In the genomic region with DNA sequence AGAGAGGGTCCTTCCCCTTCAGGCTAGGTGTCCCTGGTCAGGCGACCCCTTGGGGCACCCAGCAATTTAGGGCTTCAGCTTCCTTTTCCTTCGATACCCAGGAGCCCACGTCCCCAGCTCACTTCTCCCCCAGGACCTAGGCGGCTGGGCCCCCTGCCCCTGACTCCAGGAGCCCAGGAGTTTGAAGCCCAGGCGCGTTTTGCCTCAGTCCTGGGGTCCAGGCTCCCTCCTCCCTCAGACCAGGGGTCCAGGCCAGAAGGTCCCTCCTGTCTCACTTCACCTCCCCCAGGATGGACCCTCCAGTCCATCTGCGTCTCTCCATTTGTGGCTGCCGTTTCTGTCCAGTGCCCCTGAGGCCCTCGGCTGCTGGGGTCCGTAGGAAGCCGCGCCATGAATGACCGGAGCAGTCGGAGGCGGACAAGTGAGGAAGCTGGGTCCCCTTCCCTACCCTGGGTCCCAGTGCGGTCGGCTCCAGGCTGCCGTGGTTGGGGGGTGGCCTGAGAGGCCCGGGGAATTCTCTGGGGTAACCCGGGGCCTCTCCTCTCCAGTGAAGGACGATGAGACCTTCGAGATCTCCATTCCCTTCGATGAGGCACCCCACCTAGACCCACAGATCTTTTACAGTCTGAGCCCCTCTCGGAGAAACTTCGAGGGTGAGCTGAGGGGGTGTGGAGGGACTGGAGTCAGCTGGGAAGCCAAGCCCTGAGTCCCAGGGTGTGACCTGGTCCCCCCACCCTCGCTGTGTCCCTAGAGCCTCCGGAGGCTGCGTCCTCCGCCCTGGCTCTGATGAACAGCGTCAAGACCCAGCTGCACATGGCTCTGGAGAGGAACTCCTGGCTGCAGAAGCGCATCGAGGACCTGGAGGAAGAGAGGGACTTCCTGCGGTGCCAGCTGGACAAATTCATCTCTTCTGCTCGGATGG, we compare ENCODE assay signal across 8 cellular contexts. TPM values are rescaled to one million over a fixed set of nuclear protein-coding genes. Genes with fewer than 3 reads are reported as not detected.
DNase-seq lines count a peak whose midpoint lies in the region; ATAC-seq, FAIRE-seq and TF ChIP-seq lines count a peak whose summit lies in the region.

No MANE protein-coding gene starts in this region.

- H3K4me3 ChIP-seq in OCI-LY3 (ENCODE audit: low read length) (peak overlapping the region; percentile 83), endocrine pancreas (ENCODE audit: control insufficient read depth, insufficient read depth, low read length) (no peak overlapping the region), neuron (ENCODE audit: low read length) (peak overlapping the region; percentile 67)

- H3K9ac ChIP-seq in OCI-LY3 (ENCODE audit: low read length) (peak overlapping the region; percentile 91), endocrine pancreas (ENCODE audit: control insufficient read depth, insufficient read depth, low read length) (peak overlapping the region; percentile 96)

- no peak for DNase-seq in CD14-positive monocyte (ENCODE audit: low spot score)
- DNase-seq in D721Med (ENCODE audit: insufficient read length, low spot score): no peak
- DNase-seq in T1000 (lab: John Stamatoyannopoulos, UW): no peak

- no peak for FAIRE-seq in D721Med (lab: Jason Lieb, UNC)

- 0 out of 2 replicates have a peak overlapping the region, but pooled peaks have one; percentile 52 for H2AFZ ChIP-seq in OCI-LY3 (ENCODE audit: low read depth, low read length)
- H2AFZ ChIP-seq in neuron (ENCODE audit: low read depth, low read length): peak overlapping the region; percentile 58

- intact Hi-C loops in CD14-positive monocyte (cut with micrococcal nuclease): no loop called here

- no peaks in the 10 kb centered on the region for H4K20me1 ChIP-seq in OCI-LY3 (ENCODE audit: insufficient read depth, low read length)

- H3K27me3 ChIP-seq in OCI-LY3 (ENCODE audit: low read depth, low read length): no peaks in the 10 kb centered on the region
- H3K27me3 ChIP-seq in endocrine pancreas (ENCODE audit: control insufficient read depth, insufficient read depth, low read length): no peaks in the 10 kb centered on the region
- no peaks in the 10 kb centered on the region for H3K27me3 ChIP-seq in neuron (ENCODE audit: insufficient read depth, low read length)

- no peak for ATAC-seq in GM18870 (IDR thresholded peaks at IDR 0.05; ENCODE audit: unreplicated experiment)
- ATAC-seq in HG02759 (IDR thresholded peaks at IDR 0.05; ENCODE audit: unreplicated experiment): no peak

- H3K27me3 Mint-ChIP-seq in CD14-positive monocyte (ENCODE audit: low read depth in 3 of 3): peaks cover 6 to 11% (median 8%) of the 10 kb centered on the region in 3 donors

- peaks cover 9 to 32% of the 10 kb centered on the region in 2 donors for H3K36me3 Mint-ChIP-seq in CD14-positive monocyte

- no peaks in the 10 kb centered on the region for H3K9me3 ChIP-seq in OCI-LY3 (ENCODE audit: insufficient read depth, low read length)
- no peaks in the 10 kb centered on the region for H3K9me3 ChIP-seq in endocrine pancreas (ENCODE audit: control insufficient read depth, low read length)
- H3K9me3 ChIP-seq in neuron (ENCODE audit: low read length): no peaks in the 10 kb centered on the region

- H3K9me3 Mint-ChIP-seq in CD14-positive monocyte: peaks cover 0 to 2% (median 0%) of the 10 kb centered on the region in 7 donors

- peaks cover 40% of the 10 kb centered on the region for H3K79me2 ChIP-seq in OCI-LY3 (ENCODE audit: low read length)

- peak overlapping the region; percentile 63 for H3K27ac ChIP-seq in OCI-LY3 (ENCODE audit: low read length)

- peak overlapping the region in 2 of 7 donors; percentile 28 to 32 for H3K27ac Mint-ChIP-seq in CD14-positive monocyte

- H3K4me1 ChIP-seq in OCI-LY3 (ENCODE audit: low read length) (peaks cover 32% of the 10 kb centered on the region), endocrine pancreas (ENCODE audit: control insufficient read depth, insufficient read depth, low read length) (no peaks in the 10 kb centered on the region), neuron (ENCODE audit: insufficient read depth, low read length) (peaks cover 26% of the 10 kb centered on the region)

- H3K36me3 ChIP-seq in OCI-LY3 (replicated peaks; ENCODE audit: low read depth, low read length) (peaks cover 10% of the 10 kb centered on the region), endocrine pancreas (ENCODE audit: control insufficient read depth, insufficient read depth, low read length) (no peaks in the 10 kb centered on the region), neuron (ENCODE audit: insufficient read depth, low read length) (peaks cover 22% of the 10 kb centered on the region)

- H3K4me1 Mint-ChIP-seq in CD14-positive monocyte: peaks cover 37% of the 10 kb centered on the region

- H3K4me2 ChIP-seq in OCI-LY3 (ENCODE audit: low read length): peak overlapping the region; percentile 91

- H3K4me3 Mint-ChIP-seq in CD14-positive monocyte: peak overlapping the region; percentile 75 to 88

- no peak for TF ChIP-seq CTCF in CD14-positive monocyte (IDR thresholded peaks at IDR 0.05)
- TF ChIP-seq CTCF in OCI-LY3 (IDR thresholded peaks at IDR 0.05; ENCODE audit: low read depth, low read length): no peak
- no peak for TF ChIP-seq CTCF in D721Med (IDR thresholded peaks at IDR 0.05; ENCODE audit: insufficient read depth, missing control alignments)

RNA-seq across cellular contexts. Expression of a gene that starts 0.9 kb away (rescaled TPM):
- polyA plus RNA-seq in CD14-positive monocyte: 1 to 10 TPM in 1 of 2 donors, under 1 TPM in 1; 0.74 to 1.2 TPM

RNA-seq across cellular contexts. Expression of a gene that starts 5.5 kb away (rescaled TPM):
- 10 to 100 TPM; 29.4 to 31.6 TPM for polyA plus RNA-seq in CD14-positive monocyte

RNA-seq across cellular contexts. Expression of a gene that starts 5.9 kb away (rescaled TPM):
- polyA plus RNA-seq in CD14-positive monocyte: 1 to 10 TPM; 5.3 to 5.4 TPM

RNA-seq across cellular contexts. Expression of a gene that starts 8.1 kb away (rescaled TPM):
- 10 to 100 TPM in 1 of 2 donors, 1 to 10 TPM in 1; 9.7 to 10.7 TPM for polyA plus RNA-seq in CD14-positive monocyte

RNA-seq across cellular contexts. Expression of a gene that starts 24.6 kb away (rescaled TPM):
- 1 to 10 TPM; 1.5 to 2.4 TPM for polyA plus RNA-seq in CD14-positive monocyte
